ENCODE assay signal across 19 cellular contexts in the genomic region with DNA sequence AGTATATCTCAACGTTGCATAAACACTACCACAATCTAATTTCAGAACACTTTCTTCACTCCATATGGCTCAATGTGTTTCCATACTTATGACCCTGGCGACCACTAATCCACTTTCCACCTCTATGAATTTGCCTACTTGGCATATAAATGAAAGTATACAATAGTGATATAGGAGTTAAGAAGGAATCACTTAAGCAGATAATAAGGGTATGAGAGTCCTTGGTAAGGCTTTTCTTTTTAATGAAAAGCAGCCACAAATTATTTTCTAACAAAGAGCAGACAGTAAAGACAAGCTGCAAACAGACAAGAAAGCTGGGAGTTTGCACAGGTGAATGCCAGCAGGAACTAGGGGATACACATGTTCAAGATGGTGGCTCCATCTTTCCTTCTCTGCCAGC.
DNase-seq lines count a peak whose midpoint lies in the region; ATAC-seq and TF ChIP-seq lines count a peak whose summit lies in the region.
"Had no signal": no experiment of that assay in that cellular context is flagged by ENCODE, and none has a peak within 500 bp of the region (broad histone marks: within the 10 kb centered on the region; RNA-seq: fewer than 3 reads in every experiment).

No MANE protein-coding gene starts in this region.

- no peak for ATAC-seq in GM21381 (IDR thresholded peaks at IDR 0.05; ENCODE audit: unreplicated experiment)
- ATAC-seq in effector memory CD8-positive, alpha-beta T cell (replicated peaks), result no peak
- ATAC-seq: A549, HCT116 had no signal

- no peak overlapping the region for H4K91ac ChIP-seq in neuronal stem cell (ENCODE audit: low read depth, low read length, poor library complexity)

- H3K27me3 Mint-ChIP-seq in effector memory CD8-positive, alpha-beta T cell, result no peaks in the 10 kb centered on the region
- H3K27me3 Mint-ChIP-seq: CD4-positive, alpha-beta memory T cell had no signal

- no peaks in the 10 kb centered on the region for H3K79me1 ChIP-seq in neuronal stem cell (ENCODE audit: low read depth, low read length)

- no peaks in the 10 kb centered on the region for H3K79me2 ChIP-seq in KMS-11 (ENCODE audit: insufficient read depth, low read depth)

- H3K23ac ChIP-seq in neuronal stem cell (ENCODE audit: low read depth, low read length, poor library complexity), result no peak overlapping the region

- peaks cover 4 to 19% of the 10 kb centered on the region in 2 donors for H3K9me3 Mint-ChIP-seq in effector memory CD8-positive, alpha-beta T cell

- no peaks in the 10 kb centered on the region for H3K4me1 Mint-ChIP-seq in effector memory CD8-positive, alpha-beta T cell (ENCODE audit: low read depth in 2 of 2)
- H3K4me1 Mint-ChIP-seq: CD4-positive, alpha-beta memory T cell had no signal

- TF ChIP-seq CTCF in KMS-11 (conservative IDR thresholded peaks at IDR 0.05; ENCODE audit: low read depth, low read length), result no peak

- no peak overlapping the region for H3K27ac Mint-ChIP-seq in effector memory CD8-positive, alpha-beta T cell

- H2BK12ac ChIP-seq in neuronal stem cell (ENCODE audit: low read length), result no peak overlapping the region

- peaks cover 18 to 34% of the 10 kb centered on the region in 2 donors for H3K9me3 ChIP-seq in neuronal stem cell (replicated peaks in 1 of 2; ENCODE audit: control insufficient read depth in 2 of 2, insufficient read depth in 1 of 2, low read depth in 1 of 2, low read length in 2 of 2)

- H3K4me3 Mint-ChIP-seq in effector memory CD8-positive, alpha-beta T cell, result no peak overlapping the region

- H2AFZ ChIP-seq in KMS-11 (ENCODE audit: low read depth) (peak overlapping the region; percentile 89), neuronal stem cell (ENCODE audit: low read length) (peak overlapping the region; percentile 3)
- H2AFZ ChIP-seq: GM23248 had no signal

- no peaks in the 10 kb centered on the region for H4K20me1 ChIP-seq in KMS-11 (ENCODE audit: insufficient read depth)

- H2BK15ac ChIP-seq in neuronal stem cell (ENCODE audit: low read length), result no peak overlapping the region

- H2BK5ac ChIP-seq in neuronal stem cell (ENCODE audit: low read length), result no peak overlapping the region

- peak; percentile 2 for DNase-seq in NCI-H82 (lab: John Stamatoyannopoulos, UW)
- DNase-seq in NCI-H82 treated with DMSO at 0.1 percent for 48 hours (lab: John Stamatoyannopoulos, UW; ENCODE audit: unreplicated experiment), result no peak
- peak; percentile 25 for DNase-seq in NCI-H524 treated with DMSO at 0.1 percent for 48 hours (lab: John Stamatoyannopoulos, UW)
- no peak for DNase-seq in neuronal stem cell (ENCODE audit: low spot score)
- no peak for DNase-seq in dedifferentiated amniotic fluid mesenchymal stem cell (ENCODE audit: extremely low spot score)
- DNase-seq in effector memory CD8-positive, alpha-beta T cell, result no peak
- DNase-seq: 8988T; C1 segment of cervical spinal cord; Calu3; CD4-positive, alpha-beta memory T cell; COR-L47; DMS153; DND-41; GM23248; H7 had no signal

- no peak overlapping the region for H3K4ac ChIP-seq in neuronal stem cell (ENCODE audit: low read length)

- H3K18ac ChIP-seq in neuronal stem cell (ENCODE audit: low read length), result no peak overlapping the region

- H2BK120ac ChIP-seq in neuronal stem cell (ENCODE audit: low read depth, low read length), result no peak overlapping the region

- H3K4me3 ChIP-seq in KMS-11 (IDR thresholded peaks at IDR 0.05; ENCODE audit: insufficient read depth, low read depth, low read length) (no peak overlapping the region), neuronal stem cell (ENCODE audit: low read length in 2 of 2) (no peak overlapping the region)
- H3K4me3 ChIP-seq: A549, GM23248 had no signal

- H3K36me3 ChIP-seq in KMS-11 (ENCODE audit: insufficient read depth) (no peaks in the 10 kb centered on the region), neuronal stem cell (replicated peaks in 1 of 2; ENCODE audit: control insufficient read depth in 2 of 2, insufficient read depth in 2 of 2, low read length in 2 of 2) (no peaks in the 10 kb centered on the region)

- H3K27ac ChIP-seq in KMS-11 (peak overlapping the region; percentile 71), neuronal stem cell (replicated peaks; ENCODE audit: low read length) (no peak overlapping the region)
- H3K27ac ChIP-seq: A549, GM23248 had no signal

- WGBS in neuronal stem cell (ENCODE audit: extremely low coverage in 2 of 2, insufficient read length in 2 of 2, insufficient replicate concordance in 1 of 2), 2 donors, result no CpG with 5 or more reads among the region's 2 CpGs

- H3K27me3 ChIP-seq in KMS-11 (ENCODE audit: insufficient read depth, low read depth) (no peaks in the 10 kb centered on the region), neuronal stem cell (ENCODE audit: control insufficient read depth in 3 of 3, insufficient read depth in 3 of 3, low read depth in 1 of 3, low read length in 3 of 3) (no peaks in the 10 kb centered on the region)

- H3K14ac ChIP-seq in neuronal stem cell (ENCODE audit: low read length), result no peak overlapping the region

- no peak overlapping the region for H2AK5ac ChIP-seq in neuronal stem cell (ENCODE audit: low read depth, low read length)

- H3K4me1 ChIP-seq in KMS-11 (ENCODE audit: low read depth, poor library complexity, severe bottlenecking), result peaks cover 18% of the 10 kb centered on the region
- H3K4me1 ChIP-seq in neuronal stem cell (ENCODE audit: control insufficient read depth in 2 of 2, insufficient read depth in 1 of 2, low read depth in 1 of 2, low read length in 2 of 2), result no peaks in the 10 kb centered on the region
- H3K4me1 ChIP-seq: A549 had no signal

- peak overlapping the region; percentile 60 for H3K4me2 ChIP-seq in KMS-11
- H3K4me2 ChIP-seq in neuronal stem cell (ENCODE audit: insufficient read depth, low read length, poor library complexity, severe bottlenecking), result no peak overlapping the region
- H3K4me2 ChIP-seq: A549 had no signal

- H3K36me3 Mint-ChIP-seq in effector memory CD8-positive, alpha-beta T cell (ENCODE audit: insufficient read depth), result no peaks in the 10 kb centered on the region
- H3K36me3 Mint-ChIP-seq: CD4-positive, alpha-beta memory T cell had no signal

- H3K9ac ChIP-seq in KMS-11, result peak overlapping the region; percentile 60; the same call in 1 of the 2 replicates
- no peak overlapping the region for H3K9ac ChIP-seq in neuronal stem cell (ENCODE audit: low read depth, low read length, poor library complexity)
- H3K9ac ChIP-seq: GM23248 had no signal

- no peak overlapping the region for H4K8ac ChIP-seq in neuronal stem cell (ENCODE audit: low read depth, low read length)

Comparison
In these comparisons a context has a peak if more than half of its experiments do, and no peak if none do; other contexts are left out.
1. DNase-seq: peak in NCI-H82 (single experiment) and NCI-H524 treated with DMSO at 0.1 percent for 48 hours (single experiment); none in NCI-H82 treated with DMSO at 0.1 percent for 48 hours (single experiment), neuronal stem cell (single experiment), dedifferentiated amniotic fluid mesenchymal stem cell (single experiment) and effector memory CD8-positive, alpha-beta T cell (0 of 3).